ENCODE assay signal across 15 cellular contexts in genomic region chr1:116762781-116763115, GRCh38. TPM values are rescaled to one million over a fixed set of nuclear protein-coding genes. Genes with fewer than 3 reads are reported as not detected.
DNase-seq lines count a peak whose midpoint lies in the region; ATAC-seq and TF ChIP-seq lines count a peak whose summit lies in the region.
"Had no signal": no experiment of that assay in that cellular context is flagged by ENCODE, and none has a peak within 500 bp of the region (broad histone marks: within the 10 kb centered on the region; RNA-seq: fewer than 3 reads in every experiment).

No MANE protein-coding gene starts in this region.

- TF ChIP-seq CTCF in Peyer's patch (IDR thresholded peaks at IDR 0.05) (no peak), ovary (IDR thresholded peaks at IDR 0.05) (no peak)

- no peaks in the 10 kb centered on the region for H3K79me2 ChIP-seq in mesendoderm (ENCODE audit: control insufficient read depth, insufficient read depth, low read length)

- H3K4me2 ChIP-seq in neuronal stem cell (ENCODE audit: insufficient read depth, low read length, poor library complexity, severe bottlenecking), result no peak overlapping the region
- no peak overlapping the region for H3K4me2 ChIP-seq in mesendoderm (ENCODE audit: low read length)
- H3K4me2 ChIP-seq: GM23338 had no signal

- no peak overlapping the region for H3K56ac ChIP-seq in mesendoderm (ENCODE audit: low read length)

- H3K4me3 Mint-ChIP-seq in T-helper 2 cell treated with Interferon-gamma antibody and Interleukin-4, amounts not matched to agents 5 μg/mL and 100 μg/mL, for 36 hours, result peak overlapping the region; percentile 89
- peak overlapping the region; percentile 96 for H3K4me3 Mint-ChIP-seq in central memory CD8-positive, alpha-beta T cell
- H3K4me3 Mint-ChIP-seq: GM23338 had no signal

- TF ChIP-seq POLR2A in Peyer's patch (IDR thresholded peaks at IDR 0.05), result no peak
- no peak for TF ChIP-seq POLR2A in ovary (IDR thresholded peaks at IDR 0.05)

- H2BK15ac ChIP-seq in neuronal stem cell (ENCODE audit: low read length), result no peak overlapping the region
- no peak overlapping the region for H2BK15ac ChIP-seq in mesendoderm (replicated peaks; ENCODE audit: low read depth)

- H2BK120ac ChIP-seq in neuronal stem cell (ENCODE audit: low read depth, low read length) (no peak overlapping the region), mesendoderm (ENCODE audit: low read depth, low read length) (no peak overlapping the region)

- peak overlapping the region; percentile 99 for H3K27ac Mint-ChIP-seq in T-helper 2 cell treated with Interferon-gamma antibody and Interleukin-4, amounts not matched to agents 5 μg/mL and 100 μg/mL, for 36 hours
- H3K27ac Mint-ChIP-seq in central memory CD8-positive, alpha-beta T cell (ENCODE audit: low read depth), result peak overlapping the region; percentile 98
- H3K27ac Mint-ChIP-seq: GM23338 had no signal

- intact Hi-C loops in ovary (cut with DNase I), result no loop called here

- peaks cover 96% of the 10 kb centered on the region for H3K36me3 Mint-ChIP-seq in T-helper 2 cell treated with Interferon-gamma antibody and Interleukin-4, amounts not matched to agents 5 μg/mL and 100 μg/mL, for 36 hours (ENCODE audit: low read depth)
- H3K36me3 Mint-ChIP-seq in central memory CD8-positive, alpha-beta T cell (ENCODE audit: insufficient read depth), result peaks cover 89% of the 10 kb centered on the region

- no peaks in the 10 kb centered on the region for H3K27me3 Mint-ChIP-seq in T-helper 2 cell treated with Interferon-gamma antibody and Interleukin-4, amounts not matched to agents 5 μg/mL and 100 μg/mL, for 36 hours (ENCODE audit: low read depth)
- no peaks in the 10 kb centered on the region for H3K27me3 Mint-ChIP-seq in central memory CD8-positive, alpha-beta T cell

- H3K9ac ChIP-seq in neuronal stem cell (ENCODE audit: low read depth, low read length, poor library complexity), result no peak overlapping the region
- no peak overlapping the region for H3K9ac ChIP-seq in mesendoderm (ENCODE audit: low read length)

- H2AFZ ChIP-seq in neuronal stem cell (ENCODE audit: low read length), result no peak overlapping the region

- peak; percentile 50 for DNase-seq in T-helper 2 cell treated with Interferon-gamma antibody and Interleukin-4, amounts not matched to agents 5 μg/mL and 100 μg/mL, for 36 hours (ENCODE audit: low spot score)
- DNase-seq in T-helper 2 cell, result no peak
- DNase-seq in Peyer's patch, result no peak
- DNase-seq in central memory CD8-positive, alpha-beta T cell (ENCODE audit: low spot score in 2 of 2), result no peak
- no peak for DNase-seq in neuronal stem cell (ENCODE audit: low spot score)
- no peak for DNase-seq in mesendoderm
- no peak for DNase-seq in ovary
- no peak for DNase-seq in HPDE6-E6E7 (ENCODE audit: extremely low spot score)
- DNase-seq: foreskin keratinocyte, KBM-7, NCI-H146, T-helper 9 cell had no signal

- H3K27ac ChIP-seq in Peyer's patch (peak overlapping the region; percentile 54 to 71 (median 64)), neuronal stem cell (replicated peaks; ENCODE audit: low read length) (no peak overlapping the region), mesendoderm (ENCODE audit: low read depth, low read length) (no peak overlapping the region), ovary (no peak overlapping the region)
- H3K27ac ChIP-seq: foreskin keratinocyte, RWPE1 had no signal

- H3K18ac ChIP-seq in neuronal stem cell (ENCODE audit: low read length) (no peak overlapping the region), mesendoderm (ENCODE audit: low read length) (no peak overlapping the region)

- H3K4me1 Mint-ChIP-seq in T-helper 2 cell treated with Interferon-gamma antibody and Interleukin-4, amounts not matched to agents 5 μg/mL and 100 μg/mL, for 36 hours (ENCODE audit: low read depth), result peaks cover 80% of the 10 kb centered on the region
- H3K4me1 Mint-ChIP-seq in central memory CD8-positive, alpha-beta T cell, result peaks cover 90% of the 10 kb centered on the region

- no peak for TF ChIP-seq EP300 in ovary (IDR thresholded peaks at IDR 0.05)

- H2BK12ac ChIP-seq in neuronal stem cell (ENCODE audit: low read length), result no peak overlapping the region

- no peaks in the 10 kb centered on the region for H3K9me3 Mint-ChIP-seq in T-helper 2 cell treated with Interferon-gamma antibody and Interleukin-4, amounts not matched to agents 5 μg/mL and 100 μg/mL, for 36 hours
- H3K9me3 Mint-ChIP-seq in central memory CD8-positive, alpha-beta T cell, result no peaks in the 10 kb centered on the region
- H3K9me3 Mint-ChIP-seq: GM23338 had no signal

- no peak overlapping the region for H4K5ac ChIP-seq in mesendoderm (ENCODE audit: low read length)

- H2BK5ac ChIP-seq in neuronal stem cell (ENCODE audit: low read length) (no peak overlapping the region), mesendoderm (ENCODE audit: low read length) (no peak overlapping the region)

- no peak for ATAC-seq in central memory CD8-positive, alpha-beta T cell (replicated peaks; ENCODE audit: extremely low read depth, poor library complexity, severe bottlenecking)
- ATAC-seq: foreskin keratinocyte, GM23338 had no signal

- H3K9me3 ChIP-seq in Peyer's patch (no peaks in the 10 kb centered on the region), neuronal stem cell (replicated peaks in 1 of 2; ENCODE audit: control insufficient read depth in 2 of 2, insufficient read depth in 1 of 2, low read depth in 1 of 2, low read length in 2 of 2) (peaks cover 0 to 3% of the 10 kb centered on the region in 2 donors), ovary (no peaks in the 10 kb centered on the region)

- H4K8ac ChIP-seq in neuronal stem cell (ENCODE audit: low read depth, low read length) (no peak overlapping the region), mesendoderm (ENCODE audit: low read depth, low read length) (no peak overlapping the region)

- H3K79me1 ChIP-seq in neuronal stem cell (ENCODE audit: low read depth, low read length) (no peaks in the 10 kb centered on the region), mesendoderm (ENCODE audit: low read length) (no peaks in the 10 kb centered on the region)

- H3K4me3 ChIP-seq in Peyer's patch (no peak overlapping the region), neuronal stem cell (ENCODE audit: low read length in 2 of 2) (no peak overlapping the region), mesendoderm (ENCODE audit: low read length) (no peak overlapping the region), ovary (no peak overlapping the region)
- H3K4me3 ChIP-seq: GM23338 had no signal

- H3K36me3 ChIP-seq in Peyer's patch (no peaks in the 10 kb centered on the region), neuronal stem cell (replicated peaks in 1 of 2; ENCODE audit: control insufficient read depth in 2 of 2, insufficient read depth in 2 of 2, low read length in 2 of 2) (no peaks in the 10 kb centered on the region), mesendoderm (ENCODE audit: control insufficient read depth, insufficient read depth, low read length) (no peaks in the 10 kb centered on the region), ovary (no peaks in the 10 kb centered on the region)

- H3K4me1 ChIP-seq in Peyer's patch (peaks cover 0 to 6% (median under 1%) of the 10 kb centered on the region in 4 donors), neuronal stem cell (ENCODE audit: control insufficient read depth in 2 of 2, insufficient read depth in 1 of 2, low read depth in 1 of 2, low read length in 2 of 2) (peaks cover 4 to 11% of the 10 kb centered on the region in 2 donors), mesendoderm (ENCODE audit: control insufficient read depth, low read depth, low read length) (no peaks in the 10 kb centered on the region), ovary (ENCODE audit: insufficient read depth) (no peaks in the 10 kb centered on the region)
- H3K4me1 ChIP-seq: foreskin keratinocyte had no signal

- no CpG with 5 or more reads among the region's 3 CpGs for WGBS in neuronal stem cell (ENCODE audit: extremely low coverage in 2 of 2, insufficient read length in 2 of 2, insufficient replicate concordance in 1 of 2), 2 donors
- no CpG with 5 or more reads among the region's 3 CpGs for WGBS in mesendoderm (ENCODE audit: extremely low coverage, insufficient coverage, low lambda C conversion rate)
- 65 to 85% (median 71%) methylated on average over 3 of the region's 3 CpGs for WGBS in ovary, 3 donors

- H3K4ac ChIP-seq in neuronal stem cell (ENCODE audit: low read length) (no peak overlapping the region), mesendoderm (ENCODE audit: low read depth, low read length) (no peak overlapping the region)

- no peaks in the 10 kb centered on the region for H3K27me3 ChIP-seq in Peyer's patch
- peaks cover 0 to 3% (median 0%) of the 10 kb centered on the region in 3 experiments for H3K27me3 ChIP-seq in neuronal stem cell (ENCODE audit: control insufficient read depth in 3 of 3, insufficient read depth in 3 of 3, low read depth in 1 of 3, low read length in 3 of 3)
- no peaks in the 10 kb centered on the region for H3K27me3 ChIP-seq in mesendoderm (ENCODE audit: insufficient read depth, low read length, poor library complexity)
- no peaks in the 10 kb centered on the region for H3K27me3 ChIP-seq in ovary
- H3K27me3 ChIP-seq: foreskin keratinocyte had no signal

- H4K91ac ChIP-seq in neuronal stem cell (ENCODE audit: low read depth, low read length, poor library complexity), result no peak overlapping the region

- H3K14ac ChIP-seq in neuronal stem cell (ENCODE audit: low read length), result no peak overlapping the region

- H3K23ac ChIP-seq in neuronal stem cell (ENCODE audit: low read depth, low read length, poor library complexity) (no peak overlapping the region), mesendoderm (ENCODE audit: low read length) (no peak overlapping the region)

- H2AK5ac ChIP-seq in neuronal stem cell (ENCODE audit: low read depth, low read length) (peak overlapping the region; percentile 16), mesendoderm (ENCODE audit: low read length) (no peak overlapping the region)

RNA-seq across cellular contexts. Expression of gene CD2, which starts 8.5 kb away (rescaled TPM):
- total RNA-seq in Peyer's patch (10 to 100 TPM in 3 of 4 donors, 1 to 10 TPM in 1; 9.6 to 36.3 (median 20.9) TPM), ovary (1 to 10 TPM in 3 of 7 donors, under 1 TPM in 4; 0.30 to 2.0 (median 0.82) TPM)
- not detected for polyA plus RNA-seq in neuronal stem cell (2013, experiment 1 of 2)
- not detected for polyA plus RNA-seq in neuronal stem cell (2013, experiment 2 of 2)
- polyA plus RNA-seq in mesendoderm (2013, experiment 1 of 2), result not detected
- not detected for polyA plus RNA-seq in mesendoderm (2013, experiment 2 of 2)
- 10 to 100 TPM in 1 of 2 donors, 1 to 10 TPM in 1; 1.0 to 11.1 TPM for polyA plus RNA-seq in ovary
- total RNA-seq: A172, foreskin keratinocyte, GM23338 had no signal
- polyA plus RNA-seq: foreskin keratinocyte, GM23338 had no signal

Comparison
In these comparisons a context has a peak if more than half of its experiments do, and no peak if none do; other contexts are left out.
1. H3K27ac ChIP-seq: peak in Peyer's patch (4 of 4); none in neuronal stem cell (single experiment), mesendoderm (single experiment) and ovary (0 of 2).